In the genomic region with DNA sequence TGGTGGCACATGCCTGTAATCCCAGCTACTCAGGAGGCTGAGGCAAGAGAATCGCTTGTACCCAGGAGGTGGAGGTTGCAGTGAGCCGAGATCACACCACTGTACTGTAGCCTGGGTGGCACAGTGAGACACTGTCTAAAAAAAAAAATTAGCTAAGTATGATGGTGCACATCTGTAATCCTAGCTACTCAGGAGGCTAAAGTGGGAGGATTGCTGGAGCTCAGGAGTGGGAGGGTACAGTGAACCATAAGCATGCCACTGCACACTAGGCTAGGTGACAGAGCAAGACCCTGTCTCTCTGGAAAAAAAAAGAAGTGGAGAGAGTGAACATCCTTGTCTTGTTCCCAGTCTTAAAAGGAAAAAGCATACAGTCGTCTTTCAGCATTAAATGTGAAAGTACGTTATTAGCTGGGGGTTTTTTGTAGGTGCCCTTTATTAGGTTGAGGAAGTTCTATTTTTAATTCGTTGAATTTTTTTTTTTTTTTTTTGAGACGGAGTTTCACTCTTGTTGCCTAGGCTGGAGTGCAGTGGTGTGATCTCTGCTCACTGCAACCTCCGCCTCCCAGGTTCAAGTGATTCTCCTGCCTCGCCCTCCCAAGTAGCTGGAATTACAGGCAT, we compare ENCODE assay signal across 8 cellular contexts. TPM values are rescaled to one million over a fixed set of nuclear protein-coding genes. Genes with fewer than 3 reads are reported as not detected.
DNase-seq lines count a peak whose midpoint lies in the region; ATAC-seq and TF ChIP-seq lines count a peak whose summit lies in the region.
"Not testable (repeated sequence)": the region's sequence is repeated elsewhere in the genome, so short reads cannot be mapped to it uniquely, and the experiment has no call there.

No MANE protein-coding gene starts in this region.

- not testable (repeated sequence) for H3K27me3 Mint-ChIP-seq in osteocyte (ENCODE audit: unreplicated experiment)

- peak; percentile 69 for ATAC-seq in GM18858 (IDR thresholded peaks at IDR 0.05; ENCODE audit: unreplicated experiment)
- peak; percentile 59 for ATAC-seq in GM19463 (IDR thresholded peaks at IDR 0.05; ENCODE audit: unreplicated experiment)
- peak; percentile 61 for ATAC-seq in GM21786 (IDR thresholded peaks at IDR 0.05; ENCODE audit: unreplicated experiment)
- peak; percentile 49 for ATAC-seq in HG02870 (IDR thresholded peaks at IDR 0.05; ENCODE audit: unreplicated experiment)
- peak; percentile 78 for ATAC-seq in HG03432 (IDR thresholded peaks at IDR 0.05; ENCODE audit: unreplicated experiment)

- not testable (repeated sequence) for H3K27me3 ChIP-seq in OCI-LY3 (ENCODE audit: low read depth, low read length)

- H3K4me3 Mint-ChIP-seq in osteocyte (ENCODE audit: unreplicated experiment), result not testable (repeated sequence)

- H3K27ac Mint-ChIP-seq in osteocyte (ENCODE audit: unreplicated experiment), result peak overlapping the region; percentile 80

- not testable (repeated sequence) for H3K9me3 ChIP-seq in OCI-LY3 (ENCODE audit: insufficient read depth, low read length)

- peak overlapping the region; percentile 34 for H3K4me2 ChIP-seq in OCI-LY3 (ENCODE audit: low read length)

- H3K79me2 ChIP-seq in OCI-LY3 (ENCODE audit: low read length), result not testable (repeated sequence)

- not testable (repeated sequence) for H2AFZ ChIP-seq in OCI-LY3 (ENCODE audit: low read depth, low read length)

- H3K36me3 ChIP-seq in OCI-LY3 (replicated peaks; ENCODE audit: low read depth, low read length), result not testable (repeated sequence)

- peaks cover 33% of the 10 kb centered on the region for H3K4me1 Mint-ChIP-seq in osteocyte (ENCODE audit: unreplicated experiment)

- not testable (repeated sequence) for H3K27ac ChIP-seq in OCI-LY3 (ENCODE audit: low read length)

- H3K9me3 Mint-ChIP-seq in osteocyte (ENCODE audit: unreplicated experiment), result not testable (repeated sequence)

- peak overlapping the region; percentile 21 for H3K4me3 ChIP-seq in GM12865 (ENCODE audit: low read depth, low read length)
- H3K4me3 ChIP-seq in OCI-LY3 (ENCODE audit: low read length), result not testable (repeated sequence)

- not testable (repeated sequence) for H4K20me1 ChIP-seq in OCI-LY3 (ENCODE audit: insufficient read depth, low read length)

- H3K9ac ChIP-seq in OCI-LY3 (ENCODE audit: low read length), result not testable (repeated sequence)

- TF ChIP-seq CTCF in GM12865 (IDR thresholded peaks at IDR 0.05; ENCODE audit: insufficient read depth, low read depth, low read length, missing control alignments); OCI-LY3 (IDR thresholded peaks at IDR 0.05; ENCODE audit: low read depth, low read length); osteocyte (IDR thresholded peaks at IDR 0.05): not testable (repeated sequence)

- not testable (repeated sequence) for H3K4me1 ChIP-seq in OCI-LY3 (ENCODE audit: low read length)

- peaks cover 44% of the 10 kb centered on the region for H3K36me3 Mint-ChIP-seq in osteocyte (ENCODE audit: unreplicated experiment)

- peak; percentile 45 for DNase-seq in GM12865 (ENCODE audit: low read depth)
- DNase-seq in osteocyte (ENCODE audit: extremely low spot score, unreplicated experiment), result not testable (repeated sequence)

RNA-seq across cellular contexts. Expression of gene CRTAP, which starts 25.3 kb away (rescaled TPM):
- 308 and 332 TPM in 2 replicates for total RNA-seq in osteocyte

RNA-seq across cellular contexts. Expression of gene GLB1, which starts 42.2 kb away (rescaled TPM):
- 90.4 and 122 TPM in 2 replicates for total RNA-seq in osteocyte

RNA-seq across cellular contexts. Expression of gene TMPPE, which starts 42.2 kb away (rescaled TPM):
- total RNA-seq in osteocyte, result 10.0 and 10.3 TPM in 2 replicates
